Comparison of ENCODE assay signal across 9 cellular contexts in the genomic region with DNA sequence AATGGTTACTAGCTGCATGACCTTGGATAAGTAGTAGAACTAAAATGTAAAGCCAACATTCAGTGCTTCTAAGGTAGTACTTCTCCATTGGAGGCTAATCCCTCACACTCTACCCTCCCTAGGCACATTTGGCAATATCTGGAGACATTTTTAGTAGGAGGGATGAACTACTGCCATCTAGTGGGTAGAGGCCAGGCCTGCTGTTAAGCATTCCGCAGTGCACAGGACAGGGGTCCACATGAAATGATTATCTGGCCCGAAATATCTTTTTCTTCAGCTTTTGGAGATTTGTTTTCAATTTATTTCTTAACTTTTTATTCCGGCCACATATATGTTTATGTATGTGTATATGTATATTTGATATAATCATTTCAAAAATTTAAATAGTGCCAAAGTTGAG. TPM values are rescaled to one million over a fixed set of nuclear protein-coding genes. Genes with fewer than 3 reads are reported as not detected.
DNase-seq lines count a peak whose midpoint lies in the region; ATAC-seq, FAIRE-seq and TF ChIP-seq lines count a peak whose summit lies in the region.
"Had no signal": no experiment of that assay in that cellular context is flagged by ENCODE, and none has a peak within 500 bp of the region (broad histone marks: within the 10 kb centered on the region; RNA-seq: fewer than 3 reads in every experiment).

No MANE protein-coding gene starts in this region.

- peak; percentile 37 for TF ChIP-seq RAD21 in GM12878 (IDR thresholded peaks at IDR 0.05; ENCODE audit: insufficient read depth, low read depth, low read length)

- BruUV-seq in GM12878 (replicated peaks; lab: Mats Ljungman, UMichigan) = no TSS peak

- TF ChIP-seq POLR2A in GM12878 (IDR thresholded peaks at IDR 0.05; ENCODE audit: low read depth, low read length) (no peak), GM12891 (IDR thresholded peaks at IDR 0.05; ENCODE audit: low read depth, low read length) (no peak)

- no peak for TF ChIP-seq EP300 in GM12878 (IDR thresholded peaks at IDR 0.05; ENCODE audit: borderline replicate concordance in 1 of 2, control insufficient read depth in 1 of 2, low read depth in 2 of 2, low read length in 2 of 2)

- peak; percentile 86 for ATAC-seq in GM12878
- ATAC-seq in sciatic nerve = no peak

- peak; percentile 40 to 56 (median 48) for TF ChIP-seq CTCF in GM12878 (IDR thresholded peaks at IDR 0.05 in 2 of 3, conservative IDR thresholded peaks at IDR 0.05 in 1 of 3; ENCODE audit: control insufficient read depth in 2 of 3, extremely low read depth in 1 of 3, insufficient read depth in 1 of 3, low read depth in 3 of 3, low read length in 3 of 3)

- H3K27me3 ChIP-seq in GM12878 (replicated peaks in 1 of 2; ENCODE audit: control insufficient read depth in 2 of 2, insufficient read depth in 2 of 2, low read length in 1 of 2) = no peaks in the 10 kb centered on the region

- intact Hi-C loops in GM12878 (cut with micrococcal nuclease; ENCODE audit: unreplicated experiment) = loop anchor here (2.0 kb wide), 1 partner anchor 512 kb away; no protein-coding TSS in a partner anchor
- intact Hi-C loops in sciatic nerve (cut with DNase I) = no loop called here

- H3K79me2 ChIP-seq in GM12878 (ENCODE audit: control insufficient read depth, insufficient read depth, low read length) = no peaks in the 10 kb centered on the region

- POLR2A ChIA-PET in GM12878 (lab: Charles Lee) = no interaction called here

- no peak overlapping the region for H3K4me2 ChIP-seq in GM12878 (ENCODE audit: control insufficient read depth, insufficient read depth)
- H3K4me2 ChIP-seq: BLaER1 had no signal

- DNase-seq in DMS53 (lab: John Stamatoyannopoulos, UW) (peak; percentile 54), DMS53 treated with DMSO at 0.1 percent for 48 hours (lab: John Stamatoyannopoulos, UW; ENCODE audit: unreplicated experiment) (no peak), LoVo (ENCODE audit: low spot score) (peak; percentile 0), GM12878 (ENCODE audit: low read depth, low spot score) (no peak), midbrain (lab: John Stamatoyannopoulos, UW) (peak; percentile 25), NCI-H1436 (lab: John Stamatoyannopoulos, UW) (no peak), GM12891 (ENCODE audit: insufficient read length, low spot score) (no peak), sciatic nerve (ENCODE audit: low spot score) (no peak)

- H3K9me3 ChIP-seq in GM12878 (replicated peaks; ENCODE audit: control insufficient read depth, insufficient read depth, low read length) = no peaks in the 10 kb centered on the region
- H3K9me3 ChIP-seq: BLaER1 had no signal

- in situ Hi-C loops in GM12878 (cut with MboI) = no loop called here

- H3K9ac ChIP-seq in GM12878 (ENCODE audit: control insufficient read depth, insufficient read depth, low read length) = no peak overlapping the region
- H3K9ac ChIP-seq: BLaER1 had no signal

- H3K4me3 ChIP-seq in GM12878 = no peak overlapping the region
- H3K4me3 ChIP-seq: BLaER1 had no signal

- CTCF ChIA-PET in GM12878 (lab: Yijun Ruan, JAX) = interaction anchor here (0.8 to 2.4 kb wide), 13 partner anchors 9 to 519 kb away, joined by 3 to 27 read pairs (median 4); no protein-coding TSS in a partner anchor

- SMC1A ChIA-PET in GM12878 (lab: Charles Lee; ENCODE audit: uncharacterized antibody, unreplicated experiment) = interaction anchor here (0.7 to 1.9 kb wide), 6 partner anchors 16 to 516 kb away, joined by 3 to 7 read pairs (median 4); no protein-coding TSS in a partner anchor

- H2AFZ ChIP-seq in GM12878 (ENCODE audit: control insufficient read depth, low read depth, low read length) = no peak overlapping the region

- H3K4me1 ChIP-seq in GM12878 (ENCODE audit: control insufficient read depth, insufficient read depth, low read length) = no peaks in the 10 kb centered on the region
- H3K4me1 ChIP-seq: BLaER1 had no signal

- H3K27ac ChIP-seq in GM12878 (ENCODE audit: control insufficient read depth, insufficient read depth) = no peak overlapping the region
- H3K27ac ChIP-seq: BLaER1 had no signal

- WGBS in GM12878 (ENCODE audit: insufficient coverage, insufficient replicate concordance, low lambda C conversion rate, missing lambda C conversion rate) = 13% methylated on average over 3 of the region's 3 CpGs

- FAIRE-seq in GM12878 (lab: Jason Lieb, UNC) (no peak), GM12891 (lab: Jason Lieb, UNC) (no peak)

- RAD21 ChIA-PET in GM12878 (lab: Charles Lee; ENCODE audit: unreplicated experiment) = interaction anchor here (0.6 to 2.4 kb wide), 2 partner anchors 513 to 520 kb away, joined by 3 to 8 read pairs; no protein-coding TSS in a partner anchor

- H3K36me3 ChIP-seq in GM12878 (ENCODE audit: control insufficient read depth in 2 of 2, insufficient read depth in 2 of 2, low read length in 1 of 2) = no peaks in the 10 kb centered on the region
- H3K36me3 ChIP-seq: BLaER1 had no signal

- H4K20me1 ChIP-seq in GM12878 (ENCODE audit: control insufficient read depth, insufficient read depth) = no peaks in the 10 kb centered on the region

TF ChIP-seq in GM12878, 131 proteins besides CTCF, POLR2A, EP300 and RAD21:
- peak; percentile 23; the same call in 1 of the 2 replicates for TF ChIP-seq SMC3 (IDR thresholded peaks at IDR 0.05; ENCODE audit: borderline replicate concordance, low read length)
- TF ChIP-seq TARDBP (IDR thresholded peaks at IDR 0.05; ENCODE audit: borderline replicate concordance) = no peak
- TF ChIP-seq PAX5 (IDR thresholded peaks at IDR 0.05; ENCODE audit: borderline replicate concordance, low read depth, low read length) = no peak
- TF ChIP-seq SREBF1 (IDR thresholded peaks at IDR 0.05; ENCODE audit: low read length) = no peak
- TF ChIP-seq YY1 (IDR thresholded peaks at IDR 0.05; ENCODE audit: low read depth, low read length) = 0 out of 2 replicates have a peak, but pooled peaks have one; percentile 22

TF ChIP-seq in GM12891, 5 proteins besides CTCF, POLR2A, EP300 and RAD21:
- TF ChIP-seq POLR2AphosphoS5 (IDR thresholded peaks at IDR 0.05; ENCODE audit: low read depth, low read length) (no peak), TAF1 (IDR thresholded peaks at IDR 0.05; ENCODE audit: low read depth, low read length) (no peak), POU2F2 (IDR thresholded peaks at IDR 0.05; ENCODE audit: low read depth, low read length) (no peak), PAX5 (IDR thresholded peaks at IDR 0.05; ENCODE audit: insufficient read depth, low read length, severe bottlenecking) (no peak), SPI1 (IDR thresholded peaks at IDR 0.05; ENCODE audit: low read depth, low read length) (no peak)

RNA-seq across cellular contexts. Expression of gene SPANXC, which starts 36.0 kb away (rescaled TPM):
- not detected in 2 replicates for total RNA-seq in GM12878 (2013; cell fraction: nucleolus; rRNA removed)
- total RNA-seq in GM12878 (2014; rRNA removed) = not detected in 2 replicates
- total RNA-seq in GM12878 (2014; rRNA removed; fragmentation: Illumina TruSeq; extraction: Trizol) = not detected in 2 replicates
- total RNA-seq in GM12878 (2021) = not detected in 2 replicates
- not detected for polyA plus RNA-seq in GM12878 (2011; ENCODE audit: low read depth)
- not detected in 2 replicates for polyA plus RNA-seq in GM12878 (2011; rRNA removed)
- polyA plus RNA-seq in GM12878 (2011; cell fraction: cytosol; rRNA removed) = 0.52 TPM in 1 of 2 replicates, not detected in the other
- not detected in 2 replicates for polyA plus RNA-seq in GM12878 (2011; cell fraction: nucleus; rRNA removed)
- polyA plus RNA-seq in GM12878 (2012) = not detected in 2 replicates
- polyA plus RNA-seq in GM12878 (2014; fragmentation: Illumina TruSeq; extraction: Trizol) = not detected in 2 replicates
- not detected for polyA plus RNA-seq in GM12878 (2014; fragmentation: Nextera tagmentation; extraction: Ambion mirVana)
- polyA plus RNA-seq in GM12878 (2014; rRNA removed) = not detected in 2 replicates
- polyA plus RNA-seq in GM12878 (2016; fragmentation: Nextera tagmentation; extraction: Ambion mirVana) = not detected
- not detected in 2 replicates for polyA minus RNA-seq in GM12878 (2011; rRNA and poly(A)+ RNA removed)
- not detected in 2 replicates for polyA minus RNA-seq in GM12878 (2011; cell fraction: cytosol; rRNA and poly(A)+ RNA removed)
- polyA minus RNA-seq in GM12878 (2011; cell fraction: nucleus; rRNA and poly(A)+ RNA removed) = not detected in 2 replicates
- polyA plus RNA-seq in GM12891 (2012; ENCODE audit: low read depth, missing spikeins) = not detected
- not detected for total RNA-seq in sciatic nerve

Comparison
In these comparisons a context has a peak if more than half of its experiments do, and no peak if none do; other contexts are left out.
1. DNase-seq: peak in DMS53 (single experiment), LoVo (single experiment) and midbrain (single experiment); none in DMS53 treated with DMSO at 0.1 percent for 48 hours (single experiment), GM12878 (single experiment), NCI-H1436 (single experiment), GM12891 (single experiment) and sciatic nerve (single experiment).